20 cellular contexts compared by ENCODE assay signal in the genomic region with DNA sequence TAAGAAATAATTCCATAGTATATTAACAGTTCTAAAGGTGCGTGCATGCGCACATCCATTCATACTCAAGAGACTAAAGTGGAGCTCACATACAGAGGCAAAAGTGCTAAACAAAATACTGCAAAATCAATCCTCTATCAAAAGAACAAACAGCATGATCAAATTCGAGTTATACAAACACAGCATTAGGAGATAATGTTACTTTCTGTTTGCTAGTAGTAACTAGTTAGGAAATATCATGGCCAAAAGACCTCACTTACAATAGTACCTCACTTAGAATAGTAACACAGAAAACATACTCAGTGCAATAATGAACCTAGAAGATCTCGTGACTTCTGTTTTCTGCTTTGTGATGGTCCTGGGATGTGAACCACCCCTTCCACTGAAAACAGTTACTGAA. TPM values are rescaled to one million over a fixed set of nuclear protein-coding genes. Genes with fewer than 3 reads are reported as not detected.
"Had no signal": no experiment of that assay in that cellular context is flagged by ENCODE, and none has a peak within 500 bp of the region (broad histone marks: within the 10 kb centered on the region; RNA-seq: fewer than 3 reads in every experiment).

No MANE protein-coding gene starts in this region.

- H3K27ac ChIP-seq: HL-60, SJSA1, SK-N-MC had no signal

- DNase-seq: KBM-7, MV-4-11, NCI-H1092 treated with DMSO at 0.1 percent for 48 hours, NCI-H1436, NCI-H187, NCI-H2029, NCI-H2081 treated with DMSO at 0.1 percent for 48 hours, NCI-H2171, NCI-H226, NCI-H446, NCI-H510A, NCI-H524 treated with DMSO at 0.1 percent for 48 hours, NCI-H69, NCI-H774, Right ventricle myocardium superior, RPMI8226, SIG-M5 had no signal

RNA-seq across cellular contexts. Expression of gene CEMIP, which starts 21.0 kb away (rescaled TPM):
- total RNA-seq: Right ventricle myocardium superior had no signal
